In the genomic region with DNA sequence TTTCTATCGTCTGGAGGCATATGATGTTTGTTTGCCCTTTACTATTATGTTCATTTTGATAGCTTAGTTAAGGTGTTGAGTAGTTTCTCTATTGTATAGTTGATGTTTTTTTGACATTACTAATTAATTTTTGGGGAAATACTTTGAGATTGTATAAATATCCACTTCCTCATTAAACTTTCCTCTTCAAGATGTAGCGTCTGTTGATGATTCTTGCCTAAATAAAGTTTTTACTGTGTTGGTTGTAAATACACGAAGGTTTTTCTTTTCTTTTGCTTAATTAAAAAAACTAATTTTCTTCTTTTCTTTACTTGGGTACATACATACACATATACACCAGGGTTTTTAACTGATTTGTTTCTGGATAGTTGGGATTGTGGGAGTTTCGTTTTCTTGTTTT, we compare ENCODE assay signal across 16 cellular contexts. TPM values are rescaled to one million over a fixed set of nuclear protein-coding genes. Genes with fewer than 3 reads are reported as not detected.
DNase-seq lines count a peak whose midpoint lies in the region; ATAC-seq, FAIRE-seq and TF ChIP-seq lines count a peak whose summit lies in the region.
"Had no signal": no experiment of that assay in that cellular context is flagged by ENCODE, and none has a peak within 500 bp of the region (broad histone marks: within the 10 kb centered on the region; RNA-seq: fewer than 3 reads in every experiment).

No MANE protein-coding gene starts in this region.

- H3K9me3 Mint-ChIP-seq in activated T-helper 17 cell treated with anti-CD3 and anti-CD28 coated beads, Interleukin-2, amount 50 U/mL, for 72 hours, result no peaks in the 10 kb centered on the region
- no peaks in the 10 kb centered on the region for H3K9me3 Mint-ChIP-seq in naive thymus-derived CD8-positive, alpha-beta T cell
- H3K9me3 Mint-ChIP-seq: HFFc6 had no signal

- H3K36me3 Mint-ChIP-seq in activated T-helper 17 cell treated with anti-CD3 and anti-CD28 coated beads, Interleukin-2, amount 50 U/mL, for 72 hours (ENCODE audit: low read depth), result peaks cover 93% of the 10 kb centered on the region
- H3K36me3 Mint-ChIP-seq in naive thymus-derived CD8-positive, alpha-beta T cell, result peaks cover 0 to 5% (median 0%) of the 10 kb centered on the region in 3 donors

- peak overlapping the region in 3 of 11 experiments; percentile 32 to 70 (median 65); a peak in 6 of 22 replicates for H3K27ac ChIP-seq in BLaER1 treated with 17β-estradiol and CSF1 and Interleukin-3, amounts not matched to agents 10 nM and 100 nM
- no peak overlapping the region for H3K27ac ChIP-seq in uterus

- POLR2A ChIA-PET in naive thymus-derived CD8-positive, alpha-beta T cell (lab: Charles Lee), result interaction anchor here (0.7 to 1.0 kb wide), 2 partner anchors 7 to 9 kb away, joined by 3 to 9 read pairs; partner anchors contain the start of gene KMT2E

- H3K36me3 ChIP-seq in BLaER1 treated with 17β-estradiol and CSF1 and Interleukin-3, amounts not matched to agents 10 nM and 100 nM, result peaks cover 0 to 39% (median 7%) of the 10 kb centered on the region in 11 experiments; a peak in 12 of 22 replicates
- H3K36me3 ChIP-seq in BE2C (no peaks in the 10 kb centered on the region; the same call in none of the 2 replicates), uterus (no peaks in the 10 kb centered on the region)

- H3K4me1 Mint-ChIP-seq in activated T-helper 17 cell treated with anti-CD3 and anti-CD28 coated beads, Interleukin-2, amount 50 U/mL, for 72 hours, result peaks cover 36% of the 10 kb centered on the region
- H3K4me1 Mint-ChIP-seq in naive thymus-derived CD8-positive, alpha-beta T cell, result peaks cover 28 to 90% (median 71%) of the 10 kb centered on the region in 4 donors

- no peak overlapping the region for H3K9ac ChIP-seq in BLaER1 treated with 17β-estradiol and CSF1 and Interleukin-3, amounts not matched to agents 10 nM and 100 nM

- no peak for DNase-seq in GM12891 (ENCODE audit: insufficient read length, low spot score)
- no peak for DNase-seq in naive thymus-derived CD8-positive, alpha-beta T cell
- DNase-seq in BE2C, result no peak
- DNase-seq in uterus, result no peak
- DNase-seq: activated CD8-positive, alpha-beta memory T cell treated with anti-CD3 and anti-CD28 coated beads for 24 hours; activated gamma-delta T cell; cortex of kidney; DMS79; erythroblast; HFFc6; NCI-H1048 had no signal

- H3K4me3 Mint-ChIP-seq in activated T-helper 17 cell treated with anti-CD3 and anti-CD28 coated beads, Interleukin-2, amount 50 U/mL, for 72 hours, result peak overlapping the region; percentile 99
- H3K4me3 Mint-ChIP-seq in naive thymus-derived CD8-positive, alpha-beta T cell, result peak overlapping the region in 9 of 10 donors; percentile 12 to 67 (median 44)
- H3K4me3 Mint-ChIP-seq: HFFc6 had no signal

- TF ChIP-seq CTCF in BE2C (IDR thresholded peaks at IDR 0.05; ENCODE audit: low read depth, low read length), result no peak
- no peak for TF ChIP-seq CTCF in uterus (IDR thresholded peaks at IDR 0.05)

- H3K27me3 Mint-ChIP-seq in activated T-helper 17 cell treated with anti-CD3 and anti-CD28 coated beads, Interleukin-2, amount 50 U/mL, for 72 hours, result no peaks in the 10 kb centered on the region
- H3K27me3 Mint-ChIP-seq in naive thymus-derived CD8-positive, alpha-beta T cell, result no peaks in the 10 kb centered on the region

- peaks cover 76 to 100% (median 100%) of the 10 kb centered on the region in 11 experiments for H4K20me1 ChIP-seq in BLaER1 treated with 17β-estradiol and CSF1 and Interleukin-3, amounts not matched to agents 10 nM and 100 nM

- TF ChIP-seq POLR2A in GM12891 (IDR thresholded peaks at IDR 0.05; ENCODE audit: low read depth, low read length), result no peak
- TF ChIP-seq POLR2A in uterus (IDR thresholded peaks at IDR 0.05), result no peak

- peaks cover 54 to 100% (median 86%) of the 10 kb centered on the region in 10 experiments for H3K4me1 ChIP-seq in BLaER1 treated with 17β-estradiol and CSF1 and Interleukin-3, amounts not matched to agents 10 nM and 100 nM
- H3K4me1 ChIP-seq in BE2C (peaks cover 11% of the 10 kb centered on the region), uterus (peaks cover 0 to 32% of the 10 kb centered on the region in 2 donors)

- no peaks in the 10 kb centered on the region for H3K9me3 ChIP-seq in BLaER1 treated with 17β-estradiol and CSF1 and Interleukin-3, amounts not matched to agents 10 nM and 100 nM (replicated peaks in 1 of 11)
- H3K9me3 ChIP-seq in BE2C, result no peaks in the 10 kb centered on the region
- H3K9me3 ChIP-seq in uterus, result no peaks in the 10 kb centered on the region

- H3K27me3 ChIP-seq in BLaER1 treated with 17β-estradiol and CSF1 and Interleukin-3, amounts not matched to agents 10 nM and 100 nM, result no peaks in the 10 kb centered on the region
- no peaks in the 10 kb centered on the region for H3K27me3 ChIP-seq in BE2C
- no peaks in the 10 kb centered on the region for H3K27me3 ChIP-seq in uterus

- no peak overlapping the region for H3K4me3 ChIP-seq in BLaER1 treated with 17β-estradiol and CSF1 and Interleukin-3, amounts not matched to agents 10 nM and 100 nM
- H3K4me3 ChIP-seq in BE2C (ENCODE audit: low read depth, low read length), result no peak overlapping the region
- no peak overlapping the region for H3K4me3 ChIP-seq in uterus
- H3K4me3 ChIP-seq: lung had no signal

- ATAC-seq in activated T-helper 17 cell treated with anti-CD3 and anti-CD28 coated beads, Interleukin-2, amount 50 U/mL, for 72 hours (replicated peaks), result no peak
- no peak for ATAC-seq in naive thymus-derived CD8-positive, alpha-beta T cell
- ATAC-seq in HG02763 (IDR thresholded peaks at IDR 0.05; ENCODE audit: unreplicated experiment) (no peak), GM18517 (IDR thresholded peaks at IDR 0.05; ENCODE audit: unreplicated experiment) (no peak)

- intact Hi-C loops in uterus (cut with DNase I; ENCODE audit: low total_unique reads), result no loop called here

- FAIRE-seq in GM12891 (lab: Jason Lieb, UNC), result no peak

- no peak overlapping the region for H3K27ac Mint-ChIP-seq in activated T-helper 17 cell treated with anti-CD3 and anti-CD28 coated beads, Interleukin-2, amount 50 U/mL, for 72 hours
- H3K27ac Mint-ChIP-seq in naive thymus-derived CD8-positive, alpha-beta T cell, result peak overlapping the region in 7 of 10 donors; percentile 12 to 72 (median 37)
- H3K27ac Mint-ChIP-seq: HFFc6 had no signal

- H3K4me2 ChIP-seq in BLaER1 treated with 17β-estradiol and CSF1 and Interleukin-3, amounts not matched to agents 10 nM and 100 nM, result peak overlapping the region in 10 of 11 experiments; percentile 13 to 85 (median 74); a peak in 16 of 22 replicates

TF ChIP-seq in GM12891, 5 proteins besides CTCF, POLR2A, EP300 and RAD21:
- TF ChIP-seq POU2F2 (IDR thresholded peaks at IDR 0.05; ENCODE audit: low read depth, low read length) (no peak), SPI1 (IDR thresholded peaks at IDR 0.05; ENCODE audit: low read depth, low read length) (peak; percentile 4; the same call in 1 of the 2 replicates)

RNA-seq across cellular contexts. Expression of gene KMT2E, which starts 8.5 kb away (rescaled TPM):
- 24.9 TPM for polyA plus RNA-seq in GM12891 (2012; ENCODE audit: low read depth, missing spikeins)
- 100 to 1,000 TPM in 1 of 2 donors, 10 to 100 TPM in 1; 85.2 to 181 TPM for total RNA-seq in activated T-helper 17 cell treated with anti-CD3 and anti-CD28 coated beads, Interleukin-2, amount 50 U/mL, for 72 hours
- total RNA-seq in naive thymus-derived CD8-positive, alpha-beta T cell, result 100 to 1,000 TPM; 186 to 188 TPM
- 100 to 1,000 TPM; 119 to 193 (median 140) TPM for polyA plus RNA-seq in naive thymus-derived CD8-positive, alpha-beta T cell
- 41.2 TPM for polyA plus RNA-seq in BE2C (2012; ENCODE audit: insufficient read depth, insufficient read length, low read depth)
- total RNA-seq in uterus, result 100 to 1,000 TPM in 3 of 4 donors, 10 to 100 TPM in 1; 61.5 to 208 (median 148) TPM
